ENCODE assay signal across 21 cellular contexts in genomic region chr3:55524565-55525244, GRCh38. TPM values are rescaled to one million over a fixed set of nuclear protein-coding genes. Genes with fewer than 3 reads are reported as not detected.
DNase-seq lines count a peak whose midpoint lies in the region; ATAC-seq, FAIRE-seq and TF ChIP-seq lines count a peak whose summit lies in the region.
"Had no signal": no experiment of that assay in that cellular context is flagged by ENCODE, and none has a peak within 500 bp of the region (broad histone marks: within the 10 kb centered on the region; RNA-seq: fewer than 3 reads in every experiment).

No MANE protein-coding gene starts in this region.

- H4K20me1 ChIP-seq in fibroblast of lung (ENCODE audit: control insufficient read depth, extremely low read depth, insufficient read depth, low read length) = no peaks in the 10 kb centered on the region

- ATAC-seq in RWPE2 (ENCODE audit: low read depth) (peak; percentile 87), HG03280 (IDR thresholded peaks at IDR 0.05; ENCODE audit: unreplicated experiment) (no peak)
- ATAC-seq: K562; left lung; stimulated activated naive CD8-positive, alpha-beta T cell treated with anti-CD3 and anti-CD28 coated beads, Interleukin-15, amount 100 ng/mL, for 72 hours; T-helper 17 cell had no signal

- H3K4me2 ChIP-seq in fibroblast of lung (ENCODE audit: extremely low read depth, insufficient read depth, low read length) = no peak overlapping the region
- H3K4me2 ChIP-seq: hepatocyte had no signal

- no peak for TF ChIP-seq POLR2A in H54 (IDR thresholded peaks at IDR 0.05; ENCODE audit: low read depth, low read length)

- no peak overlapping the region for H3K9ac ChIP-seq in fibroblast of lung (ENCODE audit: insufficient read depth, low read length)

- peak; percentile 23 for TF ChIP-seq CTCF in RWPE2 (IDR thresholded peaks at IDR 0.05; ENCODE audit: poor library complexity, severe bottlenecking)
- TF ChIP-seq CTCF in fibroblast of lung (conservative IDR thresholded peaks at IDR 0.05 in 1 of 2, IDR thresholded peaks at IDR 0.05 in 1 of 2; ENCODE audit: low read depth in 1 of 2, low read length in 2 of 2) = no peak
- no peak for TF ChIP-seq CTCF in retinal pigment epithelial cell (conservative IDR thresholded peaks at IDR 0.05; ENCODE audit: low read depth, low read length)

- no peak overlapping the region for H2AFZ ChIP-seq in fibroblast of lung (ENCODE audit: low read length)
- H2AFZ ChIP-seq: hepatocyte had no signal

- H3K4me1 ChIP-seq in RWPE2 (ENCODE audit: insufficient read depth, poor library complexity, severe bottlenecking) = peaks cover 24% of the 10 kb centered on the region
- no peaks in the 10 kb centered on the region for H3K4me1 ChIP-seq in fibroblast of lung (ENCODE audit: control insufficient read depth, extremely low read depth, insufficient read depth, low read length)
- H3K4me1 ChIP-seq: left lung had no signal

- H3K4me3 ChIP-seq in RWPE2 (ENCODE audit: severe bottlenecking) = no peak overlapping the region
- no peak overlapping the region for H3K4me3 ChIP-seq in fibroblast of lung (replicated peaks in 1 of 4; ENCODE audit: control extremely low read depth in 1 of 4, insufficient read depth in 1 of 4, low read depth in 3 of 4, low read length in 4 of 4)
- H3K4me3 ChIP-seq in retinal pigment epithelial cell (ENCODE audit: low read length) = no peak overlapping the region
- H3K4me3 ChIP-seq: HAP-1, hepatocyte, K562, left lung had no signal

- H3K36me3 ChIP-seq in RWPE2 (ENCODE audit: low read depth) (no peaks in the 10 kb centered on the region), fibroblast of lung (ENCODE audit: control insufficient read depth, insufficient read depth, low read length) (no peaks in the 10 kb centered on the region)
- H3K36me3 ChIP-seq: HAP-1, left lung had no signal

- H3K27me3 ChIP-seq in RWPE2 (ENCODE audit: insufficient read depth, poor library complexity, severe bottlenecking) (no peaks in the 10 kb centered on the region), fibroblast of lung (ENCODE audit: control insufficient read depth, insufficient read depth, low read length) (no peaks in the 10 kb centered on the region)
- H3K27me3 ChIP-seq: hepatocyte, left lung had no signal

- H3K9me3 ChIP-seq in RWPE2 (ENCODE audit: severe bottlenecking) = no peaks in the 10 kb centered on the region
- no peaks in the 10 kb centered on the region for H3K9me3 ChIP-seq in fibroblast of lung (ENCODE audit: control insufficient read depth, insufficient read depth, low read depth, low read length)
- H3K9me3 ChIP-seq: HAP-1, left lung had no signal

- DNase-seq in H54 (ENCODE audit: insufficient read length, low spot score) (peak; percentile 13), RWPE2 (ENCODE audit: low spot score) (no peak), fibroblast of lung (ENCODE audit: low read depth in 2 of 2) (peak; percentile 31 to 90), retinal pigment epithelial cell (ENCODE audit: low read depth) (peak; percentile 54), NCI-H1048 (lab: John Stamatoyannopoulos, UW) (no peak), SIG-M5 treated with dmso at 0.1 percent for 504 hours (lab: John Stamatoyannopoulos, UW; ENCODE audit: unreplicated experiment) (no peak)
- no peak for DNase-seq in effector CD4-positive, alpha-beta T cell
- DNase-seq: activated CD4-positive, CD25-positive, alpha-beta regulatory T cell treated with anti-CD3 and anti-CD28 coated beads, Interleukin-2, amount 50 U/mL, for 72 hours; activated naive CD4-positive, alpha-beta T cell treated with anti-CD3 and anti-CD28 coated beads, Interleukin-2, amount 50 U/mL, for 16 hours; cerebellar nuclear complex; DND-41; left lung; NCI-H1436 treated with DMSO at 0.1 percent for 48 hours; NCI-H526; stimulated activated CD4-positive, alpha-beta T cell treated with anti-CD3 and anti-CD28 coated beads, Interleukin-12 subunit alpha, Interleukin-12 subunit beta, amount 100 ng/mL, for 4 hours; stimulated activated naive CD8-positive, alpha-beta T cell treated with anti-CD3 and anti-CD28 coated beads, Interleukin-15, amount 100 ng/mL, for 72 hours; T-helper 17 cell had no signal

- H3K27ac ChIP-seq in RWPE2 (ENCODE audit: poor library complexity, severe bottlenecking) = peak overlapping the region; percentile 55
- H3K27ac ChIP-seq in fibroblast of lung (ENCODE audit: insufficient read depth, low read length) = no peak overlapping the region
- H3K27ac ChIP-seq: left lung had no signal

- no peak for FAIRE-seq in H54 (lab: Jason Lieb, UNC)
- FAIRE-seq: K562 had no signal

- no peaks in the 10 kb centered on the region for H3K79me2 ChIP-seq in fibroblast of lung (ENCODE audit: control insufficient read depth, insufficient read depth, low read length)
- H3K79me2 ChIP-seq: hepatocyte had no signal

RNA-seq across cellular contexts. Expression of gene WNT5A, which starts 37.6 kb away (rescaled TPM):
- 52.6 and 117 TPM in 2 replicates for total RNA-seq in fibroblast of lung
- polyA plus RNA-seq in fibroblast of lung = 78.2 and 224 TPM in 2 replicates
- polyA plus RNA-seq in fibroblast of lung (2012) = 53.9 and 150 TPM in 2 replicates
- 60.8 and 154 TPM in 2 replicates for polyA minus RNA-seq in fibroblast of lung (ENCODE audit: low replicate concordance)
- total RNA-seq: T-helper 17 cell had no signal
- polyA plus RNA-seq: K562 had no signal

Comparison
In these comparisons a context has a peak if more than half of its experiments do, and no peak if none do; other contexts are left out.
1. DNase-seq: peak in H54 (single experiment), fibroblast of lung (2 of 2) and retinal pigment epithelial cell (single experiment); none in RWPE2 (single experiment), NCI-H1048 (single experiment), effector CD4-positive, alpha-beta T cell (single experiment) and SIG-M5 treated with dmso at 0.1 percent for 504 hours (single experiment).